ENCODE assay signal across 28 cellular contexts in genomic region chr10:1097436-1097835, GRCh38.
"Had no signal": no experiment of that assay in that cellular context is flagged by ENCODE, and none has a peak within 500 bp of the region (broad histone marks: within the 10 kb centered on the region; RNA-seq: fewer than 3 reads in every experiment).

No MANE protein-coding gene starts in this region.

- H3K4me3 Mint-ChIP-seq: activated B cell treated with CpG ODN at 0.5 μM for 24 hours; activated CD8-positive, alpha-beta T cell treated with anti-CD3 and anti-CD28 coated beads for 36 hours; activated naive CD8-positive, alpha-beta T cell treated with anti-CD3 and anti-CD28 coated beads, Interleukin-2, amount 10 ng/mL, durations not matched to agents 7 days and 5 days; activated T-cell treated with anti-CD3 and anti-CD28 coated beads, Interleukin-2, amount 50 U/mL, for 4 hours had no signal

- H3K9me3 Mint-ChIP-seq: activated B cell treated with CpG ODN at 0.5 μM for 24 hours; activated CD8-positive, alpha-beta T cell treated with anti-CD3 and anti-CD28 coated beads for 36 hours; activated naive CD8-positive, alpha-beta T cell treated with anti-CD3 and anti-CD28 coated beads, Interleukin-2, amount 10 ng/mL, durations not matched to agents 7 days and 5 days; activated T-cell treated with anti-CD3 and anti-CD28 coated beads, Interleukin-2, amount 50 U/mL, for 4 hours had no signal

- H3K4me1 Mint-ChIP-seq: activated B cell treated with CpG ODN at 0.5 μM for 24 hours had no signal

- H3K27me3 Mint-ChIP-seq: activated B cell treated with CpG ODN at 0.5 μM for 24 hours; activated CD8-positive, alpha-beta T cell treated with anti-CD3 and anti-CD28 coated beads for 36 hours; activated naive CD8-positive, alpha-beta T cell treated with anti-CD3 and anti-CD28 coated beads, Interleukin-2, amount 10 ng/mL, durations not matched to agents 7 days and 5 days had no signal

- H3K27ac Mint-ChIP-seq: activated B cell treated with CpG ODN at 0.5 μM for 24 hours; activated naive CD8-positive, alpha-beta T cell treated with anti-CD3 and anti-CD28 coated beads, Interleukin-2, amount 10 ng/mL, durations not matched to agents 7 days and 5 days had no signal

- DNase-seq: activated B cell treated with CpG ODN at 0.5 μM for 24 hours; activated CD4-positive, alpha-beta T cell treated with anti-CD3 and anti-CD28 coated beads for 4 hours; activated CD4-positive, alpha-beta T cell treated with anti-CD3 and anti-CD28 coated beads, Interleukin-2, amount 50 U/mL, for 1 hour; activated CD4-positive, CD25-positive, alpha-beta regulatory T cell treated with anti-CD3 and anti-CD28 coated beads, Interleukin-2, amount 50 U/mL, for 72 hours; activated CD8-positive, alpha-beta T cell treated with anti-CD3 and anti-CD28 coated beads for 36 hours; activated effector memory CD4-positive, alpha-beta T cell treated with Interleukin-2 at 50 U/mL for 16 hours; activated naive CD4-positive, alpha-beta T cell treated with anti-CD3 and anti-CD28 coated beads, Interleukin-2, amount 50 U/mL, for 16 hours; activated naive CD8-positive, alpha-beta T cell treated with anti-CD3 and anti-CD28 coated beads, Interleukin-2, amount 10 ng/mL, durations not matched to agents 7 days and 5 days; activated T-cell treated with anti-CD3 and anti-CD28 coated beads for 4 hours; activated T-cell treated with anti-CD3 and anti-CD28 coated beads, Interleukin-2, amount 50 U/mL, for 4 hours; amygdala; MM.1S; MV-4-11; NCI-H1092; NCI-H1436 treated with DMSO at 0.1 percent for 48 hours; NCI-H1694 treated with DMSO at 0.1 percent for 48 hours; NCI-H2029; NCI-H345; NCI-H510A; NCI-H526; NCI-H748 treated with DMSO at 0.1 percent for 48 hours; NK-92 treated with Interleukin-12 subunit alpha and Interleukin-12 subunit beta, amount 100 ng/mL, for 24 hours; PC-9; Right ventricle myocardium superior; SW 1271; T-helper 1 cell; T-helper 2 cell; T-helper 9 cell had no signal

- ATAC-seq: activated CD8-positive, alpha-beta T cell treated with anti-CD3 and anti-CD28 coated beads for 36 hours; activated T-cell treated with anti-CD3 and anti-CD28 coated beads, Interleukin-2, amount 50 U/mL, for 4 hours had no signal
